14 cellular contexts compared by ENCODE assay signal in the genomic region with DNA sequence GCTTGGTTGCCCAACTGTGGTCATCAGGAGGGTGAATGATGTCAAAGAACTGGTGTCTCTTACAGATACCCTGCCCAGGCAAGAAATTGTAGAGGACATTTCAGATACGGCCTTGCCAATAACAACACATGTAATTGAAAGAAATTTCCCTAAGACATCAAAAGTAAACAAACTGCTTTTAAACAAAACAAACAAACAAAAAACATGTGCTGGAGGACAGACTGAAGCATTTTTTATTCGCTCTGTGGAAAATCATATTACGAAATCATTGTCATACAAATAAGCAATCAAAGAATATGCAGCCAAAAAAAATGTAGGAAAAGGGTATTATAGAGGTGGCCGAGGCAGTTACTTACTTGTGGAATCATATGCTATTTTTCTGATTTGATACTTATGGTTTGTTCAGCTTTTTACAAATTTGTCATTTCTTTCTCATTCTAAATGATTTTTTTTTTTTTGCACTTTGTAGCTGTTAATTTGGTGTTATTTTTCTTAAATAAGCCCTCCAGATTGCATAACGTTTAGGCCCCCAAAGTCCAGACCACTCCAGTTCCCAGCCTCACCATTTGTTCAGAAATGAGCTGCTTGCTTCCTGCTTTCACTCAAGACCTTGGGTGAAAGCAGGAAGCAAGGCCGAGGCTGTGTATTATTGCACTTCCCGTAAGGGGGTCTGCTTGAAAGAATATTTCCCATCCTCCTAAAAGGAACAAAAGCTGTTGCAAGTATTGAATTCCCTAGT. TPM values are rescaled to one million over a fixed set of nuclear protein-coding genes. Genes with fewer than 3 reads are reported as not detected.
DNase-seq lines count a peak whose midpoint lies in the region; ATAC-seq lines count a peak whose summit lies in the region.
"Had no signal": no experiment of that assay in that cellular context is flagged by ENCODE, and none has a peak within 500 bp of the region (broad histone marks: within the 10 kb centered on the region; RNA-seq: fewer than 3 reads in every experiment).

No MANE protein-coding gene starts in this region.

- H3K36me3 Mint-ChIP-seq in T-cell = no peaks in the 10 kb centered on the region

- peaks cover 0 to 5% (median 0%) of the 10 kb centered on the region in 3 donors for H3K9me3 Mint-ChIP-seq in T-cell

- DNase-seq in CD1c-positive myeloid dendritic cell (ENCODE audit: extremely low spot score) (peak; percentile 17), GDM1 (lab: John Stamatoyannopoulos, UW) (peak; percentile 44), T-cell (peak in 5 of 34 experiments; percentile 6 to 24 (median 8)), islet precursor cell (peak; percentile 16), NCI-H2107 (lab: John Stamatoyannopoulos, UW) (no peak), NCI-H128 (lab: John Stamatoyannopoulos, UW; ENCODE audit: unreplicated experiment) (no peak)
- DNase-seq: activated CD4-positive, alpha-beta T cell treated with anti-CD3 and anti-CD28 coated beads for 4 hours; activated gamma-delta T cell treated with Interleukin-2 at 50 U/mL for 16 hours; central memory CD4-positive, alpha-beta T cell; GF-D8; MG63 had no signal

- no peak overlapping the region for H3K4me3 Mint-ChIP-seq in T-cell

- CTCF ChIA-PET in T-cell (lab: Charles Lee) = interaction anchor here in 1 of 2 donors (0.6 to 0.7 kb wide), 2 partner anchors 11 to 55 kb away, joined by 6 to 11 read pairs; no protein-coding TSS in a partner anchor

- POLR2A ChIA-PET in T-cell (lab: Charles Lee) = interaction anchor here in 1 of 2 donors (0.6 kb wide), 1 partner anchor 426 kb away, joined by 4 read pairs; no protein-coding TSS in a partner anchor

- H3K27ac Mint-ChIP-seq in T-cell = peak overlapping the region; percentile 50 to 74

- H3K4me1 Mint-ChIP-seq in T-cell = peaks cover 11 to 15% (median 13%) of the 10 kb centered on the region in 3 donors

- H3K27me3 Mint-ChIP-seq in T-cell = no peaks in the 10 kb centered on the region

- ATAC-seq in T-cell (replicated peaks in 1 of 4) (peak in 1 of 4 experiments; percentile 67), GM19467 (IDR thresholded peaks at IDR 0.05; ENCODE audit: unreplicated experiment) (no peak)
- ATAC-seq: heart left ventricle had no signal

RNA-seq across cellular contexts. Expression of a gene that starts 51.9 kb away (rescaled TPM):
- under 1 TPM in 3 of 5 donors, not detected in 2; 0.22 to 0.98 (median 0.50) TPM for total RNA-seq in T-cell
- total RNA-seq: smooth muscle cell had no signal

Comparison
In these comparisons a context has a peak if more than half of its experiments do, and no peak if none do; other contexts are left out.
1. DNase-seq: peak in CD1c-positive myeloid dendritic cell (single experiment), GDM1 (single experiment) and islet precursor cell (single experiment); none in NCI-H2107 (single experiment) and NCI-H128 (single experiment).